24 cellular contexts compared by ENCODE assay signal in the genomic region with DNA sequence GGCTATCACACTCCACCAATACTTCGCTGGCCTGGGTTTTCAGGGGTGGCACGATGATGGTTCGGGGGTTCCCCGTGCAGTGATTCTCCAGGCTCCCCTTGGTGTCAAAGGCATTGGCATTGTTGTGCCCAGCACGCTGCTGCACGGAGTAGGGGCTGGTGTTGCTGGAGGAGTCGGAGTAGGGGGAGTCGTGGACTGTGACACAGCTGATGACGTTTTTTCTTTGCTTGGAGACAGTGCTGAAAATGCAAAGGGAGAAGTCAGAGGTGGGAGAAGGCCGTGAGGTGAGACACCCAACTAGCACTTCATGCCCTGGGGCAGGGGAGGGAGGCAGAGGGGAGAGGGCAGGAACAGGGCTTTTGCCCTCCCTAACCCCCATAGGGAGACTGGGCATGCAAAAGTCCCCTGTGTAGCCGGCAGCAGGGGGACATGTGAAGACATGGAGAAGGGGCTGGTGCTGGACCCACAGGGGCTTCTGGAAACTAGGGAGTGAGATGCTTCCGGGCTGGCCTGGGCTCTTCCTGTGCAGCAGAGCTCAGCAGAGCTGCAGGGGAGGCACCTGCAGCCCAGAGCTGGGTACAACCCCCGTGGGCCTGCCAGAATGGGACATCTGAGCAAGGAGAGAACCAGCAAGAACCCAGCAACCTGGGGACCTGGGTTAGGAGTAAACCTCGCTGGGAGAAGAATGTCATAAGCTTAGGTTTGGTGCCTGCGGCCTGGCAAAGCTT.
DNase-seq lines count a peak whose midpoint lies in the region; ATAC-seq and TF ChIP-seq lines count a peak whose summit lies in the region.
"Had no signal": no experiment of that assay in that cellular context is flagged by ENCODE, and none has a peak within 500 bp of the region (broad histone marks: within the 10 kb centered on the region; RNA-seq: fewer than 3 reads in every experiment).

No MANE protein-coding gene starts in this region.

- H3K27me3 ChIP-seq in right atrium auricular region, result no peaks in the 10 kb centered on the region
- H3K27me3 ChIP-seq in heart left ventricle, result no peaks in the 10 kb centered on the region
- H3K27me3 ChIP-seq in naive thymus-derived CD4-positive, alpha-beta T cell (ENCODE audit: control insufficient read depth in 2 of 2, insufficient read depth in 2 of 2, low read length in 2 of 2), result no peaks in the 10 kb centered on the region
- H3K27me3 ChIP-seq: esophagus squamous epithelium, upper lobe of left lung had no signal

- H3K36me3 ChIP-seq in right atrium auricular region, result peaks cover 82% of the 10 kb centered on the region
- H3K36me3 ChIP-seq in heart left ventricle, result peaks cover 16 to 100% (median 95%) of the 10 kb centered on the region in 9 donors
- H3K36me3 ChIP-seq in naive thymus-derived CD4-positive, alpha-beta T cell (ENCODE audit: control insufficient read depth in 2 of 3, insufficient read depth in 3 of 3, low read length in 3 of 3), result peaks cover 0 to 79% (median 5%) of the 10 kb centered on the region in 3 experiments

- H3K4me3 ChIP-seq in right atrium auricular region (no peak overlapping the region), heart left ventricle (no peak overlapping the region)
- no peak overlapping the region for H3K4me3 ChIP-seq in naive thymus-derived CD4-positive, alpha-beta T cell (ENCODE audit: low read length)
- H3K4me3 ChIP-seq: esophagus squamous epithelium, lung, psoas muscle, SK-N-MC, upper lobe of left lung had no signal

- peaks cover 4% of the 10 kb centered on the region for H3K4me1 Mint-ChIP-seq in T-helper 17 cell
- peaks cover 0 to 22% (median 15%) of the 10 kb centered on the region in 7 donors for H3K4me1 Mint-ChIP-seq in naive thymus-derived CD4-positive, alpha-beta T cell
- no peaks in the 10 kb centered on the region for H3K4me1 Mint-ChIP-seq in type B pancreatic cell (ENCODE audit: unreplicated experiment)

- 91 to 94% (median 93%) methylated on average over 14 to 15 of the region's 15 CpGs for WGBS in heart left ventricle, 4 donors

- no peaks in the 10 kb centered on the region for H3K27me3 Mint-ChIP-seq in T-helper 17 cell
- no peaks in the 10 kb centered on the region for H3K27me3 Mint-ChIP-seq in naive thymus-derived CD4-positive, alpha-beta T cell
- H3K27me3 Mint-ChIP-seq in type B pancreatic cell, result no peaks in the 10 kb centered on the region
- H3K27me3 Mint-ChIP-seq: activated CD4-positive, alpha-beta T cell treated with anti-CD3 and anti-CD28 coated beads for 36 hours; activated naive CD8-positive, alpha-beta T cell treated with anti-CD3 and anti-CD28 coated beads for 36 hours had no signal

- DNase-seq in right atrium auricular region (ENCODE audit: low spot score), result peak; percentile 18
- DNase-seq in heart left ventricle, result no peak
- no peak for DNase-seq in T-helper 17 cell
- DNase-seq in naive thymus-derived CD4-positive, alpha-beta T cell, result no peak
- DNase-seq in type B pancreatic cell (ENCODE audit: extremely low spot score, unreplicated experiment), result peak; percentile 42
- no peak for DNase-seq in activated gamma-delta T cell treated with Interleukin-2 at 50 U/mL for 16 hours
- no peak for DNase-seq in medulla oblongata (ENCODE audit: extremely low spot score)
- DNase-seq in putamen (ENCODE audit: low spot score), result no peak
- DNase-seq: ACHN; activated CD4-positive, alpha-beta T cell treated with anti-CD3 and anti-CD28 coated beads for 36 hours; activated naive CD8-positive, alpha-beta T cell treated with anti-CD3 and anti-CD28 coated beads for 36 hours; cortex of kidney; esophagus squamous epithelium; foreskin melanocyte; NCI-H1436; NCI-H446; NCI-H774; psoas muscle; upper lobe of left lung had no signal

- no peak for TF ChIP-seq POLR2A in heart left ventricle (IDR thresholded peaks at IDR 0.05)

- H3K27ac ChIP-seq in right atrium auricular region (no peak overlapping the region), heart left ventricle (no peak overlapping the region)
- H3K27ac ChIP-seq in naive thymus-derived CD4-positive, alpha-beta T cell (ENCODE audit: low read depth, low read length), result no peak overlapping the region
- H3K27ac ChIP-seq: esophagus squamous epithelium, KMS-11, psoas muscle, RWPE1, SK-N-MC, upper lobe of left lung had no signal

- H3K36me3 Mint-ChIP-seq in T-helper 17 cell (ENCODE audit: low read depth) (peaks cover 8% of the 10 kb centered on the region), type B pancreatic cell (peaks cover 20% of the 10 kb centered on the region)
- peaks cover 4 to 58% (median 26%) of the 10 kb centered on the region in 5 donors for H3K36me3 Mint-ChIP-seq in naive thymus-derived CD4-positive, alpha-beta T cell

- no peak for ATAC-seq in heart left ventricle
- no peak for ATAC-seq in T-helper 17 cell
- no peak for ATAC-seq in naive thymus-derived CD4-positive, alpha-beta T cell
- ATAC-seq: activated CD4-positive, alpha-beta T cell treated with anti-CD3 and anti-CD28 coated beads for 36 hours; psoas muscle had no signal

- POLR2A ChIA-PET in naive thymus-derived CD4-positive, alpha-beta T cell (lab: Charles Lee), result no interaction called here

- CTCF ChIA-PET in naive thymus-derived CD4-positive, alpha-beta T cell (lab: Charles Lee), result interaction anchor here (0.6 kb wide), 1 partner anchor 593 kb away, joined by 4 read pairs; no protein-coding TSS in a partner anchor

- H3K4me3 Mint-ChIP-seq in T-helper 17 cell, result no peak overlapping the region
- no peak overlapping the region for H3K4me3 Mint-ChIP-seq in naive thymus-derived CD4-positive, alpha-beta T cell
- H3K4me3 Mint-ChIP-seq in type B pancreatic cell, result no peak overlapping the region
- H3K4me3 Mint-ChIP-seq: activated CD4-positive, alpha-beta T cell treated with anti-CD3 and anti-CD28 coated beads for 36 hours; activated naive CD8-positive, alpha-beta T cell treated with anti-CD3 and anti-CD28 coated beads for 36 hours; T-helper 1 cell treated with Interleukin-12 subunit alpha and Interleukin-12 subunit beta and Interleukin-4 antibody, amounts not matched to agents 30 μg/mL and 1 μg/mL, for 36 hours had no signal

- H3K4me1 ChIP-seq in right atrium auricular region, result no peaks in the 10 kb centered on the region
- peaks cover 0 to 9% (median 0%) of the 10 kb centered on the region in 12 donors for H3K4me1 ChIP-seq in heart left ventricle
- no peaks in the 10 kb centered on the region for H3K4me1 ChIP-seq in naive thymus-derived CD4-positive, alpha-beta T cell (ENCODE audit: control insufficient read depth in 2 of 2, insufficient read depth in 2 of 2, low read length in 2 of 2)
- H3K4me1 ChIP-seq: esophagus squamous epithelium, psoas muscle had no signal

- H3K9me3 Mint-ChIP-seq in naive thymus-derived CD4-positive, alpha-beta T cell, result peaks cover 0 to 2% (median 0%) of the 10 kb centered on the region in 11 donors
- H3K9me3 Mint-ChIP-seq in type B pancreatic cell, result no peaks in the 10 kb centered on the region
- H3K9me3 Mint-ChIP-seq: activated naive CD8-positive, alpha-beta T cell treated with anti-CD3 and anti-CD28 coated beads for 36 hours; T-helper 1 cell treated with Interleukin-12 subunit alpha and Interleukin-12 subunit beta and Interleukin-4 antibody, amounts not matched to agents 30 μg/mL and 1 μg/mL, for 36 hours had no signal

- peak overlapping the region; percentile 29 for H3K27ac Mint-ChIP-seq in T-helper 17 cell
- H3K27ac Mint-ChIP-seq in naive thymus-derived CD4-positive, alpha-beta T cell, result peak overlapping the region in 5 of 9 donors; percentile 4 to 74 (median 49)
- peak overlapping the region; percentile 59 for H3K27ac Mint-ChIP-seq in type B pancreatic cell
- H3K27ac Mint-ChIP-seq: activated CD4-positive, alpha-beta T cell treated with anti-CD3 and anti-CD28 coated beads for 36 hours; activated naive CD8-positive, alpha-beta T cell treated with anti-CD3 and anti-CD28 coated beads for 36 hours; T-helper 1 cell treated with Interleukin-12 subunit alpha and Interleukin-12 subunit beta and Interleukin-4 antibody, amounts not matched to agents 30 μg/mL and 1 μg/mL, for 36 hours had no signal

- TF ChIP-seq CTCF in right atrium auricular region (IDR thresholded peaks at IDR 0.05) (no peak), heart left ventricle (IDR thresholded peaks at IDR 0.05) (no peak), type B pancreatic cell (conservative IDR thresholded peaks at IDR 0.05) (no peak)

- H3K9me3 ChIP-seq in right atrium auricular region (no peaks in the 10 kb centered on the region), heart left ventricle (no peaks in the 10 kb centered on the region), T-helper 17 cell (ENCODE audit: control insufficient read depth, low read length, poor library complexity, severe bottlenecking) (no peaks in the 10 kb centered on the region)
- no peaks in the 10 kb centered on the region for H3K9me3 ChIP-seq in naive thymus-derived CD4-positive, alpha-beta T cell (ENCODE audit: control insufficient read depth in 2 of 3, low read length in 3 of 3)
- H3K9me3 ChIP-seq: esophagus squamous epithelium, psoas muscle, upper lobe of left lung had no signal

- intact Hi-C loops in heart left ventricle (cut with DNase I), result no loop called here
- intact Hi-C loops in naive thymus-derived CD4-positive, alpha-beta T cell (cut with micrococcal nuclease), result no loop called here

Comparison
In these comparisons a context has a peak if more than half of its experiments do, and no peak if none do; other contexts are left out.
1. DNase-seq: peak in right atrium auricular region (single experiment) and type B pancreatic cell (single experiment); none in heart left ventricle (0 of 5), T-helper 17 cell (0 of 3), naive thymus-derived CD4-positive, alpha-beta T cell (0 of 9), activated gamma-delta T cell treated with Interleukin-2 at 50 U/mL for 16 hours (single experiment), medulla oblongata (single experiment) and putamen (single experiment).
2. Peak in every context shown above with its lines, with median percentiles within 50 percentile points of each other: H3K27ac Mint-ChIP-seq.